8 cellular contexts compared by ENCODE assay signal in genomic region chr18:49415441-49415840, GRCh38. TPM values are rescaled to one million over a fixed set of nuclear protein-coding genes. Genes with fewer than 3 reads are reported as not detected.
A peak's percentile ranks its signal among the peaks of the same experiment; 100 is the strongest.
DNase-seq lines count a peak whose midpoint lies in the region; ATAC-seq, FAIRE-seq and TF ChIP-seq lines count a peak whose summit lies in the region.
"Not testable (repeated sequence)": the region's sequence is repeated elsewhere in the genome, so short reads cannot be mapped to it uniquely, and the experiment has no call there.

No MANE protein-coding gene starts in this region.

- H3K79me2 ChIP-seq in GM12878 (ENCODE audit: control insufficient read depth, insufficient read depth, low read length) = not testable (repeated sequence)

- not testable (repeated sequence) for H3K9ac ChIP-seq in GM12878 (ENCODE audit: control insufficient read depth, insufficient read depth, low read length)

- H3K27ac ChIP-seq in GM12878 (ENCODE audit: control insufficient read depth, insufficient read depth); thoracic aorta: not testable (repeated sequence)

- BruUV-seq in GM12878 (replicated peaks; lab: Mats Ljungman, UMichigan) = not testable (repeated sequence)

- FAIRE-seq in GM12878 (lab: Jason Lieb, UNC) = not testable (repeated sequence)

- POLR2A ChIA-PET in GM12878 (lab: Charles Lee) = interaction anchor here (0.7 kb wide), 1 partner anchor 477 kb away, joined by 3 read pairs; no protein-coding TSS in a partner anchor

- TF ChIP-seq POLR2A in GM12878 (IDR thresholded peaks at IDR 0.05; ENCODE audit: low read depth, low read length) = not testable (repeated sequence)

- SMC1A ChIA-PET in GM12878 (lab: Charles Lee; ENCODE audit: uncharacterized antibody, unreplicated experiment) = interaction anchor here (1.0 to 2.6 kb wide), 9 partner anchors 8 to 716 kb away, joined by 3 to 6 read pairs (median 3); no protein-coding TSS in a partner anchor

- H2AFZ ChIP-seq in GM12878 (ENCODE audit: control insufficient read depth, low read depth, low read length) = not testable (repeated sequence)

- not testable (repeated sequence) for H4K20me1 ChIP-seq in GM12878 (ENCODE audit: control insufficient read depth, insufficient read depth)

- peak; percentile 85 for TF ChIP-seq RAD21 in GM12878 (IDR thresholded peaks at IDR 0.05; ENCODE audit: insufficient read depth, low read depth, low read length)

- peak; percentile 36 to 65 (median 42); a peak in 4 of 6 replicates for TF ChIP-seq CTCF in GM12878 (IDR thresholded peaks at IDR 0.05 in 2 of 3, conservative IDR thresholded peaks at IDR 0.05 in 1 of 3; ENCODE audit: control insufficient read depth in 2 of 3, extremely low read depth in 1 of 3, insufficient read depth in 1 of 3, low read depth in 3 of 3, low read length in 3 of 3)
- TF ChIP-seq CTCF in fibroblast of villous mesenchyme (IDR thresholded peaks at IDR 0.05; ENCODE audit: insufficient read depth, low read depth, low read length) = peak; percentile 55
- TF ChIP-seq CTCF in thoracic aorta (IDR thresholded peaks at IDR 0.05) = peak; percentile 48

- RAD21 ChIA-PET in GM12878 (lab: Charles Lee; ENCODE audit: unreplicated experiment) = interaction anchor here (0.6 to 1.6 kb wide), 14 partner anchors 8 to 787 kb away, joined by 3 to 5 read pairs (median 3); no protein-coding TSS in a partner anchor

- H3K4me2 ChIP-seq in GM12878 (ENCODE audit: control insufficient read depth, insufficient read depth) = not testable (repeated sequence)

- intact Hi-C loops in GM12878 (cut with micrococcal nuclease; ENCODE audit: unreplicated experiment) = loop anchor here (2.0 kb wide), 3 partner anchors 165 to 739 kb away; no protein-coding TSS in a partner anchor

- DNase-seq in COLO829 (ENCODE audit: low spot score) = peak; percentile 37
- peak; percentile 48 for DNase-seq in MV-4-11 (lab: John Stamatoyannopoulos, UW)
- DNase-seq in RPMI8226 = peak; percentile 45
- not testable (repeated sequence) for DNase-seq in GM12878 (ENCODE audit: low read depth, low spot score); thoracic aorta (ENCODE audit: low spot score)
- DNase-seq in fibroblast of villous mesenchyme (ENCODE audit: low read depth) = peak; percentile 69
- DNase-seq in midbrain (lab: John Stamatoyannopoulos, UW) = peak; percentile 5

- H3K27me3 ChIP-seq in GM12878 (replicated peaks in 1 of 2; ENCODE audit: control insufficient read depth in 2 of 2, insufficient read depth in 2 of 2, low read length in 1 of 2); thoracic aorta (replicated peaks; ENCODE audit: insufficient read depth): not testable (repeated sequence)

- CTCF ChIA-PET in GM12878 (lab: Yijun Ruan, JAX) = interaction anchor here (0.8 to 3.0 kb wide), 16 partner anchors 10 to 741 kb away, joined by 3 to 13 read pairs (median 3); no protein-coding TSS in a partner anchor

- 60% methylated on average over 1 of the region's 1 CpG for WGBS in GM12878 (ENCODE audit: insufficient coverage, insufficient replicate concordance, low lambda C conversion rate, missing lambda C conversion rate)

- TF ChIP-seq EP300 in GM12878 (IDR thresholded peaks at IDR 0.05; ENCODE audit: borderline replicate concordance in 1 of 2, control insufficient read depth in 1 of 2, low read depth in 2 of 2, low read length in 2 of 2) = not testable (repeated sequence)

- in situ Hi-C loops in GM12878 (cut with MboI) = loop anchor here (25.0 kb wide), 1 partner anchor 728 kb away; no protein-coding TSS in a partner anchor

- H3K4me3 ChIP-seq in GM12878; fibroblast of villous mesenchyme (ENCODE audit: low read depth, low read length); thoracic aorta: not testable (repeated sequence)

- peak; percentile 54 for ATAC-seq in GM19395 (IDR thresholded peaks at IDR 0.05; ENCODE audit: unreplicated experiment)
- ATAC-seq in GM12878 = peak; percentile 84
- not testable (repeated sequence) for ATAC-seq in thoracic aorta (ENCODE audit: insufficient number of reproducible peaks, low FRiP score, low read depth)

- not testable (repeated sequence) for H3K4me1 ChIP-seq in GM12878 (ENCODE audit: control insufficient read depth, insufficient read depth, low read length)
- peaks cover 0 to 12% of the 10 kb centered on the region in 2 donors for H3K4me1 ChIP-seq in thoracic aorta (ENCODE audit: control insufficient read depth in 1 of 2, low read depth in 2 of 2)

- H3K36me3 ChIP-seq in GM12878 (ENCODE audit: control insufficient read depth in 2 of 2, insufficient read depth in 2 of 2, low read length in 1 of 2); thoracic aorta: not testable (repeated sequence)

- not testable (repeated sequence) for H3K9me3 ChIP-seq in GM12878 (replicated peaks; ENCODE audit: control insufficient read depth, insufficient read depth, low read length); thoracic aorta

TF ChIP-seq in GM12878, 131 proteins besides CTCF, POLR2A, EP300 and RAD21:
- TF ChIP-seq SMC3 (IDR thresholded peaks at IDR 0.05; ENCODE audit: borderline replicate concordance, low read length) = peak; percentile 58; the same call in 1 of the 2 replicates

RNA-seq across cellular contexts. Expression of gene DYM, which starts 45.0 kb away (rescaled TPM):
- total RNA-seq in GM12878 (2013; cell fraction: nucleolus; rRNA removed) = 145 and 168 TPM in 2 replicates
- total RNA-seq in GM12878 (2014; rRNA removed) = 67.4 and 72.6 TPM in 2 replicates
- total RNA-seq in GM12878 (2014; rRNA removed; fragmentation: Illumina TruSeq; extraction: Trizol) = 32.3 and 35.9 TPM in 2 replicates
- total RNA-seq in GM12878 (2021) = 58.7 and 61.9 TPM in 2 replicates
- 19.8 TPM for polyA plus RNA-seq in GM12878 (2011; ENCODE audit: low read depth)
- polyA plus RNA-seq in GM12878 (2011; rRNA removed) = 80.4 and 82.4 TPM in 2 replicates
- polyA plus RNA-seq in GM12878 (2011; cell fraction: cytosol; rRNA removed) = 36.6 and 40.7 TPM in 2 replicates
- polyA plus RNA-seq in GM12878 (2011; cell fraction: nucleus; rRNA removed) = 26.3 and 28.1 TPM in 2 replicates
- polyA plus RNA-seq in GM12878 (2012) = 27.1 and 40.3 TPM in 2 replicates
- 27.3 and 38.5 TPM in 2 replicates for polyA plus RNA-seq in GM12878 (2014; fragmentation: Illumina TruSeq; extraction: Trizol)
- 10 to 100 TPM in 1 of 2 experiments, 1 to 10 TPM in 1; 9.0 to 21.1 TPM for polyA plus RNA-seq in GM12878 (2014; fragmentation: Nextera tagmentation; extraction: Ambion mirVana)
- 46.6 and 49.3 TPM in 2 replicates for polyA plus RNA-seq in GM12878 (2014; rRNA removed)
- polyA plus RNA-seq in GM12878 (2016; fragmentation: Nextera tagmentation; extraction: Ambion mirVana) = 10 to 100 TPM; 45.8 to 49.5 TPM
- polyA minus RNA-seq in GM12878 (2011; rRNA and poly(A)+ RNA removed) = 85.1 and 87.1 TPM in 2 replicates
- 34.5 and 40.8 TPM in 2 replicates for polyA minus RNA-seq in GM12878 (2011; cell fraction: cytosol; rRNA and poly(A)+ RNA removed)
- 144 and 255 TPM in 2 replicates for polyA minus RNA-seq in GM12878 (2011; cell fraction: nucleus; rRNA and poly(A)+ RNA removed)
- total RNA-seq in fibroblast of villous mesenchyme = 31.5 and 31.9 TPM in 2 replicates
- 10 to 100 TPM; 40.6 to 85.8 TPM for total RNA-seq in thoracic aorta
